In the genomic region with DNA sequence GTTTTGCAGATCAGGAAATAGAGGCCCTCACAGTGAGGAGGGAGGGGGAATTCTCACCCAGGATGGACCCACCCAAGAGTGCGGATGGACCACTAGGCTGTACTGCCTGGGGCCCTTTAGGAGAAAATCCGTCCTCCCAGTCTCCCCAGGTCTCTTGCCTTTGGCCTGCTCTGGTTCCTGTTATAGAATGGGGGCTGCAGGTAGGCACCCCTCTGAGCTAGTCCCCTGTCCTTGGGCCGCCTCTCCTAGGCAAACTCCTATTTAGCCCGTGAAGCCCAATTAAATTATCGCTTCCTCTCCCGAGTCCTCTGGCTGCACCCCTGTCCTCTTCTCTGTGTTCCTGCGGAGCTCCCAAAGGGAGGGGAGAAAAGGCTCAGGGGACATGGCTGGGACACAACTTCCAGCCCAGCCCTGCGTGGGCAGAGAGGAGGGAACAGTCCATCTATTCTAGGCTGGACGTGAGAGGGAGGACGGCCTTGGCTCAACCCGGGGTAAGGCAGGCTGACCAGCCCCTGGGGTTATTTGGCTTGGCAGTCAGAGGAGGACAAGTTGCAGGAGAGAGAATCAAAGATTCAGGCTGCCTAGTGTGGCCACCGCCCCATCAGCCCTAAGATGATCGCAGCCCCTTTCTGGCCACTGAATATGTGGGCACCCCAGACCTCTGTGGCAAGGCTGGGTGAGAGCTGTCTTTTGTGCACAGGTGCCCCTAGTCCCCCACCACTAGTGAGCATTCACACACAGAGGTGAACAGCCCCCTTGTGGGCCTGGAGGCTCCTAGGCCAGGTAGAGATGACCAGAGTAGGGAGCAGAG, we compare ENCODE assay signal across 8 cellular contexts.
A peak's percentile ranks its signal among the peaks of the same experiment; 100 is the strongest.
DNase-seq lines count a peak whose midpoint lies in the region; ATAC-seq, FAIRE-seq and TF ChIP-seq lines count a peak whose summit lies in the region.

No MANE protein-coding gene starts in this region.

- H3K27ac Mint-ChIP-seq in HFFc6 (peak overlapping the region; percentile 99), astrocyte (ENCODE audit: unreplicated experiment) (peak overlapping the region; percentile 91)
- peak overlapping the region; percentile 96 for H3K27ac Mint-ChIP-seq in stimulated activated effector memory CD8-positive, alpha-beta T cell treated with anti-CD3 and anti-CD28 coated beads, Interleukin-12 subunit alpha, Interleukin-12 subunit beta, amount 100 ng/mL, for 72 hours

- H3K36me3 Mint-ChIP-seq in HFFc6 (ENCODE audit: low read depth) (no peaks in the 10 kb centered on the region), astrocyte (ENCODE audit: low read depth, unreplicated experiment) (no peaks in the 10 kb centered on the region)
- peaks cover 40% of the 10 kb centered on the region for H3K36me3 Mint-ChIP-seq in stimulated activated effector memory CD8-positive, alpha-beta T cell treated with anti-CD3 and anti-CD28 coated beads, Interleukin-12 subunit alpha, Interleukin-12 subunit beta, amount 100 ng/mL, for 72 hours

- H3K27ac ChIP-seq in astrocyte (ENCODE audit: low read depth, low read length): peak overlapping the region; percentile 100

- H3K27me3 Mint-ChIP-seq in HFFc6 (ENCODE audit: insufficient read depth) (peaks cover 7% of the 10 kb centered on the region), astrocyte (ENCODE audit: low read depth, unreplicated experiment) (no peaks in the 10 kb centered on the region)

- peaks cover 76% of the 10 kb centered on the region for H3K4me1 ChIP-seq in astrocyte (ENCODE audit: insufficient read depth, low read length)

- peak overlapping the region; percentile 90 for H3K9ac ChIP-seq in astrocyte (ENCODE audit: low read length)

- peak; percentile 73 for DNase-seq in HFFc6
- peak; percentile 46 for DNase-seq in astrocyte (ENCODE audit: low read depth)
- DNase-seq in iris pigment epithelial cell (ENCODE audit: low read depth): peak; percentile 52
- DNase-seq in stimulated activated effector memory CD8-positive, alpha-beta T cell treated with anti-CD3 and anti-CD28 coated beads, Interleukin-12 subunit alpha, Interleukin-12 subunit beta, amount 100 ng/mL, for 72 hours (ENCODE audit: low spot score in 2 of 2): no peak
- DNase-seq in SHP77 (lab: John Stamatoyannopoulos, UW): no peak
- DNase-seq in stimulated activated CD4-positive, alpha-beta T cell treated with anti-CD3 and anti-CD28 coated beads, Interleukin-4, amount 100 ng/mL, for 4 hours: no peak
- no peak for DNase-seq in SKM-1 treated with dmso at 0.1 percent for 144 hours (lab: John Stamatoyannopoulos, UW; ENCODE audit: unreplicated experiment)

- no peaks in the 10 kb centered on the region for H3K27me3 ChIP-seq in astrocyte (ENCODE audit: insufficient read depth, low read length)

- H3K9me3 Mint-ChIP-seq in HFFc6 (no peaks in the 10 kb centered on the region), astrocyte (ENCODE audit: unreplicated experiment) (no peaks in the 10 kb centered on the region)
- H3K9me3 Mint-ChIP-seq in stimulated activated effector memory CD8-positive, alpha-beta T cell treated with anti-CD3 and anti-CD28 coated beads, Interleukin-12 subunit alpha, Interleukin-12 subunit beta, amount 100 ng/mL, for 72 hours: no peaks in the 10 kb centered on the region

- H3K4me3 ChIP-seq in astrocyte (ENCODE audit: insufficient read depth, low read depth, low read length): no peak overlapping the region

- no peaks in the 10 kb centered on the region for H3K9me3 ChIP-seq in astrocyte (ENCODE audit: insufficient read depth, low read depth, low read length)

- no peak overlapping the region for H3K4me2 ChIP-seq in astrocyte (ENCODE audit: low read length)

- no peak overlapping the region for H2AFZ ChIP-seq in astrocyte (ENCODE audit: low read depth, low read length)

- peaks cover 85% of the 10 kb centered on the region for H3K4me1 Mint-ChIP-seq in HFFc6 (ENCODE audit: low read depth)
- H3K4me1 Mint-ChIP-seq in astrocyte (ENCODE audit: low read depth, unreplicated experiment): peaks cover 35% of the 10 kb centered on the region
- peaks cover 69% of the 10 kb centered on the region for H3K4me1 Mint-ChIP-seq in stimulated activated effector memory CD8-positive, alpha-beta T cell treated with anti-CD3 and anti-CD28 coated beads, Interleukin-12 subunit alpha, Interleukin-12 subunit beta, amount 100 ng/mL, for 72 hours

- TF ChIP-seq CTCF in HFFc6 (IDR thresholded peaks at IDR 0.05) (0 out of 2 replicates have a peak, but pooled peaks have one; percentile 8), astrocyte (IDR thresholded peaks at IDR 0.05; ENCODE audit: insufficient read depth, low read depth, low read length) (no peak)

- peak overlapping the region; percentile 30 for H3K4me3 Mint-ChIP-seq in HFFc6
- H3K4me3 Mint-ChIP-seq in astrocyte (ENCODE audit: unreplicated experiment): peak overlapping the region; percentile 73
- peak overlapping the region; percentile 88 for H3K4me3 Mint-ChIP-seq in stimulated activated effector memory CD8-positive, alpha-beta T cell treated with anti-CD3 and anti-CD28 coated beads, Interleukin-12 subunit alpha, Interleukin-12 subunit beta, amount 100 ng/mL, for 72 hours

- no peak for ATAC-seq in stimulated activated effector memory CD8-positive, alpha-beta T cell treated with anti-CD3 and anti-CD28 coated beads, Interleukin-12 subunit alpha, Interleukin-12 subunit beta, amount 100 ng/mL, for 72 hours
- ATAC-seq in GM21786 (IDR thresholded peaks at IDR 0.05; ENCODE audit: unreplicated experiment): no peak

- no peak for FAIRE-seq in astrocyte (lab: Jason Lieb, UNC)

- H3K79me2 ChIP-seq in astrocyte (ENCODE audit: insufficient read depth, low read length): peaks cover 23% of the 10 kb centered on the region

- no peaks in the 10 kb centered on the region for H4K20me1 ChIP-seq in astrocyte (ENCODE audit: insufficient read depth, low read length)

- no peaks in the 10 kb centered on the region for H3K36me3 ChIP-seq in astrocyte (ENCODE audit: insufficient read depth, low read length)

Comparison
In these comparisons a context has a peak if more than half of its experiments do, and no peak if none do; other contexts are left out.
1. DNase-seq: peak in HFFc6 (single experiment), astrocyte (single experiment) and iris pigment epithelial cell (single experiment); none in stimulated activated effector memory CD8-positive, alpha-beta T cell treated with anti-CD3 and anti-CD28 coated beads, Interleukin-12 subunit alpha, Interleukin-12 subunit beta, amount 100 ng/mL, for 72 hours (0 of 2), SHP77 (0 of 2), stimulated activated CD4-positive, alpha-beta T cell treated with anti-CD3 and anti-CD28 coated beads, Interleukin-4, amount 100 ng/mL, for 4 hours (0 of 2) and SKM-1 treated with dmso at 0.1 percent for 144 hours (single experiment).
2. H3K4me3 Mint-ChIP-seq: peak in every context shown above with its lines; median percentile 88 in stimulated activated effector memory CD8-positive, alpha-beta T cell treated with anti-CD3 and anti-CD28 coated beads, Interleukin-12 subunit alpha, Interleukin-12 subunit beta, amount 100 ng/mL, for 72 hours; 73 in astrocyte; 30 in HFFc6.
3. Peak in every context shown above with its lines, with median percentiles within 50 percentile points of each other: H3K27ac Mint-ChIP-seq.